Comparison of ENCODE assay signal across 15 cellular contexts in the genomic region with DNA sequence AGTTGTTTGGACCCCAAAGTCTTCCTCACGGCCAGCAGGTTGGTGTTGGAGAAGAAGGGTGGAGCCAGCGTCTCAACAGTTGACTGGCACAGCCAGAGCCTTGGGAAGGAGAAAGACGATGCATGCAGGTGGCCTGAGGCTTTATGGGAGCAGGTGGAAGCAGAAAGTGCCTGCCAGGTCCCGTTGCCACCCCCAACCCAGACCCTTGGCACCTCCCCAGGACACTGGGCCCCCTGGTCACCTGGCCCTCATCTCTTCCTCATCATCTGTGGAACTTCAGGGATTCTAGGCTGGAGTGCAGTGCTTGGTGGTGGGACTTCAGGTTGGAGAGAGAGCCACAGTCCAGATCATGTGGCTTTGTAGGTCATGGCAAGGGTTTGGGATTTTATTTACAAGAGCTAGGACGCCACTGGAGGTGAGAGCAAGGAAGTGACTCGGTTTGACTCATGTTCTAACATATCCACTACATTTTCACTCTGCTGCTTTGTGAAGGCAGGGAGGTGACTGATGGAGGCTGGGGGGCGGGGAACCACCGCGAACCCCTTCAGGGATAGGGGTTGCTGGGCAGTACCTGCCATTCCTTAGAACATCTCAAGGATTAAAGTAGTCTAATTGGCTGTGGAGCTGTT.
DNase-seq lines count a peak whose midpoint lies in the region; ATAC-seq and TF ChIP-seq lines count a peak whose summit lies in the region.
"Had no signal": no experiment of that assay in that cellular context is flagged by ENCODE, and none has a peak within 500 bp of the region (broad histone marks: within the 10 kb centered on the region; RNA-seq: fewer than 3 reads in every experiment).

No MANE protein-coding gene starts in this region.

- no peaks in the 10 kb centered on the region for H3K9me3 Mint-ChIP-seq in natural killer cell treated with Interleukin-12 subunit alpha and Interleukin-12 subunit beta and Interleukin-15 and Interleukin-18, amount 100 ng/mL, for 72 hours
- no peaks in the 10 kb centered on the region for H3K9me3 Mint-ChIP-seq in natural killer cell
- no peaks in the 10 kb centered on the region for H3K9me3 Mint-ChIP-seq in stimulated activated effector memory CD8-positive, alpha-beta T cell treated with anti-CD3 and anti-CD28 coated beads, Interleukin-12 subunit alpha, Interleukin-12 subunit beta, amount 100 ng/mL, for 72 hours
- H3K9me3 Mint-ChIP-seq: CD8-positive, alpha-beta T cell had no signal

- no peaks in the 10 kb centered on the region for H3K4me1 Mint-ChIP-seq in natural killer cell treated with Interleukin-12 subunit alpha and Interleukin-12 subunit beta and Interleukin-15 and Interleukin-18, amount 100 ng/mL, for 72 hours (ENCODE audit: low read depth in 2 of 2)
- H3K4me1 Mint-ChIP-seq in natural killer cell = no peaks in the 10 kb centered on the region
- no peaks in the 10 kb centered on the region for H3K4me1 Mint-ChIP-seq in stimulated activated effector memory CD8-positive, alpha-beta T cell treated with anti-CD3 and anti-CD28 coated beads, Interleukin-12 subunit alpha, Interleukin-12 subunit beta, amount 100 ng/mL, for 72 hours

- intact Hi-C loops in natural killer cell (cut with micrococcal nuclease) = no loop called here

- ATAC-seq in natural killer cell treated with Interleukin-12 subunit alpha and Interleukin-12 subunit beta and Interleukin-15 and Interleukin-18, amount 100 ng/mL, for 72 hours = no peak
- no peak for ATAC-seq in natural killer cell
- ATAC-seq in stimulated activated effector memory CD8-positive, alpha-beta T cell treated with anti-CD3 and anti-CD28 coated beads, Interleukin-12 subunit alpha, Interleukin-12 subunit beta, amount 100 ng/mL, for 72 hours = no peak
- ATAC-seq: CD8-positive, alpha-beta T cell had no signal

- H3K4me3 Mint-ChIP-seq in natural killer cell treated with Interleukin-12 subunit alpha and Interleukin-12 subunit beta and Interleukin-15 and Interleukin-18, amount 100 ng/mL, for 72 hours = no peak overlapping the region
- no peak overlapping the region for H3K4me3 Mint-ChIP-seq in natural killer cell
- no peak overlapping the region for H3K4me3 Mint-ChIP-seq in stimulated activated effector memory CD8-positive, alpha-beta T cell treated with anti-CD3 and anti-CD28 coated beads, Interleukin-12 subunit alpha, Interleukin-12 subunit beta, amount 100 ng/mL, for 72 hours
- H3K4me3 Mint-ChIP-seq: CD8-positive, alpha-beta T cell had no signal

- peak overlapping the region in 1 of 2 donors; percentile 14 for H3K27ac Mint-ChIP-seq in natural killer cell treated with Interleukin-12 subunit alpha and Interleukin-12 subunit beta and Interleukin-15 and Interleukin-18, amount 100 ng/mL, for 72 hours
- H3K27ac Mint-ChIP-seq in natural killer cell = no peak overlapping the region
- peak overlapping the region; percentile 64 for H3K27ac Mint-ChIP-seq in stimulated activated effector memory CD8-positive, alpha-beta T cell treated with anti-CD3 and anti-CD28 coated beads, Interleukin-12 subunit alpha, Interleukin-12 subunit beta, amount 100 ng/mL, for 72 hours
- H3K27ac Mint-ChIP-seq: CD8-positive, alpha-beta T cell had no signal

- H3K27me3 Mint-ChIP-seq in natural killer cell treated with Interleukin-12 subunit alpha and Interleukin-12 subunit beta and Interleukin-15 and Interleukin-18, amount 100 ng/mL, for 72 hours = no peaks in the 10 kb centered on the region
- H3K27me3 Mint-ChIP-seq in natural killer cell (ENCODE audit: low read depth in 2 of 2) = no peaks in the 10 kb centered on the region

- TF ChIP-seq CTCF in natural killer cell (IDR thresholded peaks at IDR 0.05) (no peak), fibroblast of mammary gland (conservative IDR thresholded peaks at IDR 0.05; ENCODE audit: control insufficient read depth, insufficient read depth, low read depth, low read length) (no peak)

- no peaks in the 10 kb centered on the region for H3K36me3 Mint-ChIP-seq in natural killer cell treated with Interleukin-12 subunit alpha and Interleukin-12 subunit beta and Interleukin-15 and Interleukin-18, amount 100 ng/mL, for 72 hours
- H3K36me3 Mint-ChIP-seq in natural killer cell = no peaks in the 10 kb centered on the region
- H3K36me3 Mint-ChIP-seq in stimulated activated effector memory CD8-positive, alpha-beta T cell treated with anti-CD3 and anti-CD28 coated beads, Interleukin-12 subunit alpha, Interleukin-12 subunit beta, amount 100 ng/mL, for 72 hours = no peaks in the 10 kb centered on the region
- H3K36me3 Mint-ChIP-seq: CD8-positive, alpha-beta T cell had no signal

- no peak overlapping the region for H3K4me3 ChIP-seq in fibroblast of mammary gland (ENCODE audit: control insufficient read depth, low read depth, low read length)
- H3K4me3 ChIP-seq: BLaER1 had no signal

- peak; percentile 28 for DNase-seq in natural killer cell treated with Interleukin-12 subunit alpha and Interleukin-12 subunit beta and Interleukin-15 and Interleukin-18, amount 100 ng/mL, for 72 hours (ENCODE audit: low spot score)
- DNase-seq in natural killer cell (no peak), RPMI7951 (ENCODE audit: low read depth) (peak; percentile 25), fibroblast of mammary gland (ENCODE audit: low read depth) (peak; percentile 38), NCI-H2227 (lab: John Stamatoyannopoulos, UW; ENCODE audit: unreplicated experiment) (no peak), NCI-H524 (lab: John Stamatoyannopoulos, UW) (no peak)
- DNase-seq in stimulated activated effector memory CD8-positive, alpha-beta T cell treated with anti-CD3 and anti-CD28 coated beads, Interleukin-12 subunit alpha, Interleukin-12 subunit beta, amount 100 ng/mL, for 72 hours (ENCODE audit: low spot score in 2 of 2) = no peak
- DNase-seq in NK-92 treated with Interleukin-12 subunit alpha and Interleukin-12 subunit beta, amount 100 ng/mL, for 24 hours (lab: John Stamatoyannopoulos, UW) = no peak
- DNase-seq: CD8-positive, alpha-beta T cell; DMS79; Karpas-422; NCI-H187; Right ventricle myocardium superior; SK-N-SH had no signal

Comparison
In these comparisons a context has a peak if more than half of its experiments do, and no peak if none do; other contexts are left out.
1. DNase-seq: peak in natural killer cell treated with Interleukin-12 subunit alpha and Interleukin-12 subunit beta and Interleukin-15 and Interleukin-18, amount 100 ng/mL, for 72 hours (single experiment), RPMI7951 (single experiment) and fibroblast of mammary gland (single experiment); none in natural killer cell (single experiment), stimulated activated effector memory CD8-positive, alpha-beta T cell treated with anti-CD3 and anti-CD28 coated beads, Interleukin-12 subunit alpha, Interleukin-12 subunit beta, amount 100 ng/mL, for 72 hours (0 of 2), NK-92 treated with Interleukin-12 subunit alpha and Interleukin-12 subunit beta, amount 100 ng/mL, for 24 hours (single experiment), NCI-H2227 (single experiment) and NCI-H524 (0 of 2).